Comparison of ENCODE assay signal across 8 cellular contexts in the genomic region with DNA sequence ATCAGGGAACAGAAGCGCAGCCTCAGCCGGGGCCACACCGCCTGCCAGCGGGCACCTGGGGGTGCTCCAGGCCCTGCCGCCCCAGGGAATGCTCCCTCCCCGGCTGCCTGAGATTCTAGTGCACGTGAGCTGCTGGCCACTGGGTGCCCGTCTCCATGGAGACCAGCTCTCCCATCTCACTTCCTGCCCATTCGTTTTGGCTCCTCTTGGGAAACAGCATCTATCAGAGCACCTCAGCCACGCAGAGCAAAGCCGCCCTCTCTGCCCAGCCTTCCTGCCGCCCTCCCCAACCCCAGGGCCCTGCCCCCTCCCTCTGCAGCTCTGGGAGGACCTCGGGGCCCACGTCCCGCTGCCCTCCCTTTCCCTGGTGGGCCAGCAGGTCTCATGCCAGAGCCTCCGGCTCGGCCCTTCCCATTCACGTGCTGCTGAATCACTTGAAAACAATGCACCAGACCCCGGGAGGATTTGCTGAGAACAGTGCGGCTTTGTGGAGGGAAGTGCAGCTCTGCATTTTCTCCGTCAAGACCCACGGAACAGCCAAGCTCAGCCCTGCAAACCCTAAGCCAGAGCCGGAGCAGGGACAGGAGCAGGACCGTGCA. TPM values are rescaled to one million over a fixed set of nuclear protein-coding genes. Genes with fewer than 3 reads are reported as not detected.
DNase-seq lines count a peak whose midpoint lies in the region; ATAC-seq and TF ChIP-seq lines count a peak whose summit lies in the region.

No MANE protein-coding gene starts in this region.

- no peaks in the 10 kb centered on the region for H3K9me2 ChIP-seq in hepatocyte (replicated peaks; ENCODE audit: insufficient read depth)

- H4K20me1 ChIP-seq in hepatocyte (ENCODE audit: insufficient read depth, poor library complexity, severe bottlenecking): peaks cover 11% of the 10 kb centered on the region

- H3K4me3 ChIP-seq in astrocyte of the spinal cord (ENCODE audit: low read depth, low read length) (peak overlapping the region; percentile 8), hepatocyte (no peak overlapping the region)

- H3K27ac ChIP-seq in hepatocyte: peak overlapping the region; percentile 92

- peaks cover 37% of the 10 kb centered on the region for H3K4me1 ChIP-seq in hepatocyte (ENCODE audit: insufficient read depth)

- H3K9me3 ChIP-seq in hepatocyte (ENCODE audit: low read depth): no peaks in the 10 kb centered on the region

- H3K36me3 Mint-ChIP-seq in progenitor cell of endocrine pancreas (ENCODE audit: insufficient read depth): no peaks in the 10 kb centered on the region

- H3K79me2 ChIP-seq in hepatocyte: peaks cover 80% of the 10 kb centered on the region

- DNase-seq in ELF-1 (ENCODE audit: low read depth, low spot score) (peak; percentile 89), NCI-H2196 (lab: John Stamatoyannopoulos, UW; ENCODE audit: unreplicated experiment) (peak; percentile 94), astrocyte of the spinal cord (ENCODE audit: low read depth, low spot score) (peak; percentile 96), hepatocyte (ENCODE audit: low spot score) (peak; percentile 90), progenitor cell of endocrine pancreas (ENCODE audit: low spot score, unreplicated experiment) (peak; percentile 25), NCI-H1694 treated with DMSO at 0.1 percent for 48 hours (lab: John Stamatoyannopoulos, UW) (no peak)

- H3K27me3 Mint-ChIP-seq in progenitor cell of endocrine pancreas: no peaks in the 10 kb centered on the region

- no peaks in the 10 kb centered on the region for H3K9me3 Mint-ChIP-seq in progenitor cell of endocrine pancreas (ENCODE audit: low read depth)

- 14% methylated on average over 21 of the region's 24 CpGs for WGBS in hepatocyte (ENCODE audit: low lambda C conversion rate, missing lambda C conversion rate)

- peak overlapping the region; percentile 92 for H3K27ac Mint-ChIP-seq in progenitor cell of endocrine pancreas

- H2AFZ ChIP-seq in hepatocyte: no peak overlapping the region

- H3K27me3 ChIP-seq in hepatocyte: no peaks in the 10 kb centered on the region

- ATAC-seq in HG03175 (IDR thresholded peaks at IDR 0.05; ENCODE audit: unreplicated experiment): no peak
- ATAC-seq in GM21526 (IDR thresholded peaks at IDR 0.05; ENCODE audit: low FRiP score, unreplicated experiment): no peak

- in situ Hi-C loops in astrocyte of the spinal cord (cut with HindIII; ENCODE audit: low sequenced_read_pairs): no loop called here

- H3K4me2 ChIP-seq in hepatocyte: peak overlapping the region; percentile 75

- no peak overlapping the region for H3K4me3 Mint-ChIP-seq in progenitor cell of endocrine pancreas (ENCODE audit: low read depth)

- no peaks in the 10 kb centered on the region for H3K36me3 ChIP-seq in hepatocyte (replicated peaks; ENCODE audit: insufficient read depth, low read depth)

- TF ChIP-seq CTCF in astrocyte of the spinal cord (IDR thresholded peaks at IDR 0.05; ENCODE audit: low read depth, low read length) (no peak), hepatocyte (IDR thresholded peaks at IDR 0.05; ENCODE audit: poor library complexity) (no peak), progenitor cell of endocrine pancreas (IDR thresholded peaks at IDR 0.05; ENCODE audit: unreplicated experiment) (no peak)

- H3K4me1 Mint-ChIP-seq in progenitor cell of endocrine pancreas (ENCODE audit: low read depth): peaks cover 14% of the 10 kb centered on the region

RNA-seq across cellular contexts. Expression of a gene that starts 19.4 kb away (rescaled TPM):
- 0.44 and 0.97 TPM in 2 replicates for total RNA-seq in hepatocyte
- 0.17 and 0.91 TPM in 2 replicates for polyA plus RNA-seq in hepatocyte
- 2.3 and 2.6 TPM in 2 replicates for total RNA-seq in progenitor cell of endocrine pancreas

RNA-seq across cellular contexts. Expression of a gene that starts 41.6 kb away (rescaled TPM):
- 54.7 and 63.3 TPM in 2 replicates for total RNA-seq in hepatocyte
- 20.9 and 23.3 TPM in 2 replicates for polyA plus RNA-seq in hepatocyte
- total RNA-seq in progenitor cell of endocrine pancreas: 50.9 and 51.4 TPM in 2 replicates

RNA-seq across cellular contexts. Expression of a gene that starts 43.0 kb away (rescaled TPM):
- 17.7 and 20.9 TPM in 2 replicates for total RNA-seq in hepatocyte
- 26.2 and 31.6 TPM in 2 replicates for polyA plus RNA-seq in hepatocyte
- total RNA-seq in progenitor cell of endocrine pancreas: 54.1 and 54.9 TPM in 2 replicates
